In genomic region chr7:115838829-115839228, GRCh38 we compare ENCODE assay signal across 2 cellular contexts.
TF ChIP-seq lines count a peak whose summit lies in the region.

No MANE protein-coding gene starts in this region.

TF ChIP-seq in neural cell, 6 proteins besides CTCF, POLR2A, EP300 and RAD21 (continued from another document):
- TF ChIP-seq REST (IDR thresholded peaks at IDR 0.05; ENCODE audit: borderline replicate concordance): no peak

TF ChIP-seq in WTC11, 78 proteins besides CTCF, POLR2A, EP300 and RAD21 (continued from another document):
- TF ChIP-seq, protein P1, sequence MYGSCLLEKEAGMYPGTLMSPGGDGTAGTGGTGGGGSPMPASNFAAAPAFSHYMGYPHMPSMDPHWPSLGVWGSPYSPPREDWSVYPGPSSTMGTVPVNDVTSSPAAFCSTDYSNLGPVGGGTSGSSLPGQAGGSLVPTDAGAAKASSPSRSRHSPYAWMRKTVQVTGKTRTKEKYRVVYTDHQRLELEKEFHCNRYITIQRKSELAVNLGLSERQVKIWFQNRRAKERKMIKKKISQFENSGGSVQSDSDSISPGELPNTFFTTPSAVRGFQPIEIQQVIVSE (CRISPR knock-in tag; IDR thresholded peaks at IDR 0.05; ENCODE audit: borderline replicate concordance): no peak
- no peak for TF ChIP-seq OVOL2 (CRISPR knock-in tag; IDR thresholded peaks at IDR 0.05; ENCODE audit: borderline replicate concordance)
- TF ChIP-seq, protein P2, sequence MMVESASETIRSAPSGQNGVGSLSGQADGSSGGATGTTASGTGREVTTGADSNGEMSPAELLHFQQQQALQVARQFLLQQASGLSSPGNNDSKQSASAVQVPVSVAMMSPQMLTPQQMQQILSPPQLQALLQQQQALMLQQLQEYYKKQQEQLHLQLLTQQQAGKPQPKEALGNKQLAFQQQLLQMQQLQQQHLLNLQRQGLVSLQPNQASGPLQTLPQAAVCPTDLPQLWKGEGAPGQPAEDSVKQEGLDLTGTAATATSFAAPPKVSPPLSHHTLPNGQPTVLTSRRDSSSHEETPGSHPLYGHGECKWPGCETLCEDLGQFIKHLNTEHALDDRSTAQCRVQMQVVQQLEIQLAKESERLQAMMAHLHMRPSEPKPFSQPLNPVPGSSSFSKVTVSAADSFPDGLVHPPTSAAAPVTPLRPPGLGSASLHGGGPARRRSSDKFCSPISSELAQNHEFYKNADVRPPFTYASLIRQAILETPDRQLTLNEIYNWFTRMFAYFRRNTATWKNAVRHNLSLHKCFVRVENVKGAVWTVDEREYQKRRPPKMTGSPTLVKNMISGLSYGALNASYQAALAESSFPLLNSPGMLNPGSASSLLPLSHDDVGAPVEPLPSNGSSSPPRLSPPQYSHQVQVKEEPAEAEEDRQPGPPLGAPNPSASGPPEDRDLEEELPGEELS (CRISPR knock-in tag; IDR thresholded peaks at IDR 0.05): no peak
- TF ChIP-seq, protein P3, sequence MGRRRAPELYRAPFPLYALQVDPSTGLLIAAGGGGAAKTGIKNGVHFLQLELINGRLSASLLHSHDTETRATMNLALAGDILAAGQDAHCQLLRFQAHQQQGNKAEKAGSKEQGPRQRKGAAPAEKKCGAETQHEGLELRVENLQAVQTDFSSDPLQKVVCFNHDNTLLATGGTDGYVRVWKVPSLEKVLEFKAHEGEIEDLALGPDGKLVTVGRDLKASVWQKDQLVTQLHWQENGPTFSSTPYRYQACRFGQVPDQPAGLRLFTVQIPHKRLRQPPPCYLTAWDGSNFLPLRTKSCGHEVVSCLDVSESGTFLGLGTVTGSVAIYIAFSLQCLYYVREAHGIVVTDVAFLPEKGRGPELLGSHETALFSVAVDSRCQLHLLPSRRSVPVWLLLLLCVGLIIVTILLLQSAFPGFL (CRISPR knock-in tag; IDR thresholded peaks at IDR 0.05; ENCODE audit: borderline replicate concordance): no peak
